In the genomic region with DNA sequence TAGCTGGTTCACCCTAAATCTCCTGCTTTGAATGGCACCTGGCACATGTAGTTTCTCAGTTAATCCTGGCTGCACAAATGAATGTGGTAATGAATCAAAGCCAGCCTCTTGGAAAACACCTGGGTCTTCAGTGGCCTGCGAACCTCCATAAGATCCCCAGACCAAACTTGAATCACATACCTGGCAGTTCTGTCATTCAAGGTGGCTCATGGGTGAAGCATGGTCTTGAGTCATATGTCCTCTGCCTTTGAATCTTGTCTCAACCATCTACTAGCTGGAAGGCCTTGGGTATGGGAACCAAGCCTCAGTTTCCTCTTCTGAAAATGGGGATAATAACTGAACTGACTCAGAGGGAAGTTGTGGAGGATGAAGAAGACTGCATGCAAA, we compare ENCODE assay signal across 23 cellular contexts.
DNase-seq lines count a peak whose midpoint lies in the region; ATAC-seq, FAIRE-seq and TF ChIP-seq lines count a peak whose summit lies in the region.
"Had no signal": no experiment of that assay in that cellular context is flagged by ENCODE, and none has a peak within 500 bp of the region (broad histone marks: within the 10 kb centered on the region; RNA-seq: fewer than 3 reads in every experiment).

No MANE protein-coding gene starts in this region.

- POLR2A ChIA-PET in A549 (lab: Yijun Ruan, JAX): no interaction called here

- H3K4me1 ChIP-seq in A549 (peaks cover 57% of the 10 kb centered on the region), foreskin keratinocyte (peaks cover 36% of the 10 kb centered on the region), mesenchymal stem cell (ENCODE audit: control insufficient read depth, insufficient read depth, low read depth, low read length) (peaks cover 14% of the 10 kb centered on the region), aorta (ENCODE audit: control insufficient read depth in 1 of 2, insufficient read depth in 2 of 2, low read length in 2 of 2) (no peaks in the 10 kb centered on the region)
- H3K4me1 ChIP-seq: BLaER1 had no signal

- H3K4ac ChIP-seq in mesenchymal stem cell (ENCODE audit: low read depth in 1 of 2, low read length in 2 of 2): peak overlapping the region in 1 of 2 experiments; percentile 60

- H3K27ac ChIP-seq in A549: peak overlapping the region; percentile 57 to 80; a peak in 5 of 6 replicates
- peak overlapping the region; percentile 34 for H3K27ac ChIP-seq in foreskin keratinocyte
- peak overlapping the region; percentile 10 for H3K27ac ChIP-seq in mesenchymal stem cell (ENCODE audit: low read length, poor library complexity, severe bottlenecking)
- H3K27ac ChIP-seq in aorta (ENCODE audit: low read depth in 1 of 2, low read length in 2 of 2): no peak overlapping the region
- H3K27ac ChIP-seq: BLaER1, RWPE1 had no signal

- no peaks in the 10 kb centered on the region for H3K27me3 Mint-ChIP-seq in chondrocyte (ENCODE audit: low read depth)
- H3K27me3 Mint-ChIP-seq: CD4-positive, CD25-positive, alpha-beta regulatory T cell had no signal

- DNase-seq in A549 (ENCODE audit: low read depth in 1 of 2, low spot score in 1 of 2) (no peak), chondrocyte (ENCODE audit: low spot score) (no peak), foreskin keratinocyte (peak; percentile 79 to 89), mesenchymal stem cell (no peak), GM12892 (ENCODE audit: insufficient read length) (no peak), aorta (no peak), NCI-H187 treated with DMSO at 0.1 percent for 48 hours (lab: John Stamatoyannopoulos, UW) (no peak)
- DNase-seq: 8988T; CD4-positive, CD25-positive, alpha-beta regulatory T cell; H7; Kasumi-1; NCI-H1105 treated with DMSO at 0.1 percent for 48 hours; NCI-H146; NCI-H2029; NCI-H2227 treated with DMSO at 0.1 percent for 48 hours; NCI-H526 treated with DMSO at 0.1 percent for 48 hours; SHP77 treated with DMSO at 0.1 percent for 48 hours had no signal

- H3K4me3 ChIP-seq in A549: no peak overlapping the region
- no peak overlapping the region for H3K4me3 ChIP-seq in mesenchymal stem cell (ENCODE audit: insufficient read depth in 1 of 2, low read depth in 1 of 2, low read length in 2 of 2)
- H3K4me3 ChIP-seq in aorta (ENCODE audit: low read length in 2 of 2): no peak overlapping the region
- H3K4me3 ChIP-seq: BLaER1, K562 had no signal

- H3K79me1 ChIP-seq in mesenchymal stem cell (replicated peaks; ENCODE audit: low read length, poor library complexity, severe bottlenecking): no peaks in the 10 kb centered on the region

- peak overlapping the region; percentile 92 for H3K27ac Mint-ChIP-seq in chondrocyte (ENCODE audit: unreplicated experiment)
- H3K27ac Mint-ChIP-seq: CD4-positive, CD25-positive, alpha-beta regulatory T cell had no signal

- H3K14ac ChIP-seq in mesenchymal stem cell (ENCODE audit: low read length in 2 of 2): no peak overlapping the region

- no peaks in the 10 kb centered on the region for H3K36me3 Mint-ChIP-seq in chondrocyte (ENCODE audit: low read depth)
- H3K36me3 Mint-ChIP-seq: CD4-positive, CD25-positive, alpha-beta regulatory T cell had no signal

- no peak for TF ChIP-seq RAD21 in A549 (conservative IDR thresholded peaks at IDR 0.05 in 1 of 2, IDR thresholded peaks at IDR 0.05 in 1 of 2)

- H4K91ac ChIP-seq in mesenchymal stem cell (ENCODE audit: low read length): no peak overlapping the region

- CTCF ChIA-PET in A549 (lab: Yijun Ruan, JAX): no interaction called here

- ATAC-seq in A549 (no peak), foreskin keratinocyte (peak; percentile 55), HG03108 (IDR thresholded peaks at IDR 0.05; ENCODE audit: unreplicated experiment) (no peak), aorta (ENCODE audit: low FRiP score) (no peak)
- ATAC-seq: K562 had no signal

- TF ChIP-seq EP300 in A549 (IDR thresholded peaks at IDR 0.05): no peak

- intact Hi-C loops in aorta (cut with DNase I): loop anchor here in 1 of 2 donors (10.0 kb wide), 1 partner anchor 598 kb away; the partner anchor contains the start of gene MN1

- H2BK120ac ChIP-seq in mesenchymal stem cell (ENCODE audit: low read depth, low read length): peak overlapping the region; percentile 71

- H3K23ac ChIP-seq in mesenchymal stem cell (ENCODE audit: low read length in 2 of 2): no peak overlapping the region

- H3K4me1 Mint-ChIP-seq in chondrocyte (ENCODE audit: low read depth): peaks cover 66% of the 10 kb centered on the region
- H3K4me1 Mint-ChIP-seq: CD4-positive, CD25-positive, alpha-beta regulatory T cell had no signal

- H2BK15ac ChIP-seq in mesenchymal stem cell (ENCODE audit: low read depth, poor library complexity, severe bottlenecking): no peak overlapping the region

- no peaks in the 10 kb centered on the region for H3K9me3 ChIP-seq in A549
- H3K9me3 ChIP-seq in mesenchymal stem cell (ENCODE audit: control insufficient read depth, low read length): no peaks in the 10 kb centered on the region
- no peaks in the 10 kb centered on the region for H3K9me3 ChIP-seq in aorta (ENCODE audit: control insufficient read depth, low read length)
- H3K9me3 ChIP-seq: BLaER1 had no signal

- no peak overlapping the region for H2AFZ ChIP-seq in mesenchymal stem cell (ENCODE audit: low read depth, low read length)

- TF ChIP-seq CTCF in A549 (IDR thresholded peaks at IDR 0.05) (no peak), chondrocyte (IDR thresholded peaks at IDR 0.05) (no peak), foreskin keratinocyte (conservative IDR thresholded peaks at IDR 0.05) (no peak)

- 80% methylated on average over 1 of the region's 1 CpG for WGBS in A549 (ENCODE audit: missing lambda C conversion rate)
- 95% methylated on average over 1 of the region's 1 CpG for WGBS in mesenchymal stem cell
- WGBS in aorta, 2 donors: 96 to 100% methylated on average over 1 of the region's 1 CpG

- no peak overlapping the region for H4K8ac ChIP-seq in mesenchymal stem cell (ENCODE audit: low read length)

- H3K4me2 ChIP-seq in A549: 0 out of 3 replicates have a peak overlapping the region, but pooled peaks have one; percentile 11
- no peak overlapping the region for H3K4me2 ChIP-seq in mesenchymal stem cell (ENCODE audit: low read length, poor library complexity, severe bottlenecking)
- H3K4me2 ChIP-seq: BLaER1 had no signal

- H3K27me3 ChIP-seq in foreskin keratinocyte: no peaks in the 10 kb centered on the region
- peaks cover 0 to 60% of the 10 kb centered on the region in 2 experiments for H3K27me3 ChIP-seq in mesenchymal stem cell (ENCODE audit: control insufficient read depth in 1 of 2, insufficient read depth in 1 of 2, low read length in 2 of 2)
- no peaks in the 10 kb centered on the region for H3K27me3 ChIP-seq in aorta (ENCODE audit: control insufficient read depth in 1 of 2, insufficient read depth in 2 of 2, low read length in 1 of 2)
- H3K27me3 ChIP-seq: BLaER1 had no signal

- no peak overlapping the region for H2BK5ac ChIP-seq in mesenchymal stem cell (ENCODE audit: low read depth, low read length, poor library complexity, severe bottlenecking)

- TF ChIP-seq POLR2A in A549 (IDR thresholded peaks at IDR 0.05; ENCODE audit: low read length) (no peak), GM12892 (IDR thresholded peaks at IDR 0.05; ENCODE audit: low read depth, low read length) (no peak)

- H3K36me3 ChIP-seq in mesenchymal stem cell (ENCODE audit: control insufficient read depth in 1 of 2, insufficient read depth in 2 of 2, low read depth in 1 of 2, low read length in 2 of 2) (no peaks in the 10 kb centered on the region), aorta (ENCODE audit: control insufficient read depth in 1 of 2, insufficient read depth in 2 of 2, low read length in 1 of 2) (no peaks in the 10 kb centered on the region)
- H3K36me3 ChIP-seq: BLaER1 had no signal

- FAIRE-seq in A549 (lab: Jason Lieb, UNC) (no peak), GM12892 (lab: Jason Lieb, UNC) (no peak)
- FAIRE-seq: GM18507, HTR-8/SVneo, K562 had no signal

- H3K9ac ChIP-seq in mesenchymal stem cell (ENCODE audit: low read length): no peak overlapping the region
- H3K9ac ChIP-seq: BLaER1 had no signal

- no peaks in the 10 kb centered on the region for H3K9me3 Mint-ChIP-seq in chondrocyte (ENCODE audit: low read depth)

- H3K4me3 Mint-ChIP-seq in chondrocyte (ENCODE audit: unreplicated experiment): no peak overlapping the region
- H3K4me3 Mint-ChIP-seq: CD4-positive, CD25-positive, alpha-beta regulatory T cell had no signal

- H3K18ac ChIP-seq in mesenchymal stem cell (ENCODE audit: low read depth in 1 of 2, low read length in 2 of 2): no peak overlapping the region

- peak overlapping the region; percentile 53 for H2AK5ac ChIP-seq in mesenchymal stem cell (ENCODE audit: low read length, severe bottlenecking)

- peak overlapping the region; percentile 15 to 67 for H2BK12ac ChIP-seq in mesenchymal stem cell (ENCODE audit: low read length in 2 of 2)

TF ChIP-seq in A549, 52 proteins besides CTCF, POLR2A, EP300 and RAD21:
- TF ChIP-seq RCOR1 (IDR thresholded peaks at IDR 0.05; ENCODE audit: low read depth, low read length) (no peak), CBX8 (IDR thresholded peaks at IDR 0.05) (no peak), CHD4 (IDR thresholded peaks at IDR 0.05; ENCODE audit: borderline replicate concordance) (no peak), HEYL (CRISPR knock-in tag; IDR thresholded peaks at IDR 0.05) (no peak), JUN (IDR thresholded peaks at IDR 0.05) (no peak), KDM5A (IDR thresholded peaks at IDR 0.05) (no peak), SMC3 (IDR thresholded peaks at IDR 0.05) (no peak), MAZ (IDR thresholded peaks at IDR 0.05; ENCODE audit: borderline replicate concordance, low read depth, low read length) (no peak), NR3C1 (IDR thresholded peaks at IDR 0.05) (no peak), SREBF2 (IDR thresholded peaks at IDR 0.05) (no peak), PHF8 (IDR thresholded peaks at IDR 0.05; ENCODE audit: borderline replicate concordance, low read depth) (no peak), KDM1A (IDR thresholded peaks at IDR 0.05; ENCODE audit: low read depth) (no peak), CHD2 (IDR thresholded peaks at IDR 0.05; ENCODE audit: low read length, partially characterized antibody) (no peak), JUNB (IDR thresholded peaks at IDR 0.05) (no peak)
- TF ChIP-seq, protein P1, sequence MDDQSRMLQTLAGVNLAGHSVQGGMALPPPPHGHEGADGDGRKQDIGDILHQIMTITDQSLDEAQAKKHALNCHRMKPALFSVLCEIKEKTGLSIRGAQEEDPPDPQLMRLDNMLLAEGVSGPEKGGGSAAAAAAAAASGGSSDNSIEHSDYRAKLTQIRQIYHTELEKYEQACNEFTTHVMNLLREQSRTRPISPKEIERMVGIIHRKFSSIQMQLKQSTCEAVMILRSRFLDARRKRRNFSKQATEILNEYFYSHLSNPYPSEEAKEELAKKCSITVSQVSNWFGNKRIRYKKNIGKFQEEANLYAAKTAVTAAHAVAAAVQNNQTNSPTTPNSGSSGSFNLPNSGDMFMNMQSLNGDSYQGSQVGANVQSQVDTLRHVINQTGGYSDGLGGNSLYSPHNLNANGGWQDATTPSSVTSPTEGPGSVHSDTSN (IDR thresholded peaks at IDR 0.05): no peak
TF ChIP-seq in A549: peak in this region for 0.

Comparison
In these comparisons a context has a peak if more than half of its experiments do, and no peak if none do; other contexts are left out.
1. DNase-seq: peak in foreskin keratinocyte (2 of 2); none in A549 (0 of 2), chondrocyte (single experiment), mesenchymal stem cell (single experiment), GM12892 (single experiment), aorta (0 of 2) and NCI-H187 treated with DMSO at 0.1 percent for 48 hours (single experiment).
2. H3K27ac ChIP-seq: peak in A549 (2 of 2), foreskin keratinocyte (single experiment) and mesenchymal stem cell (single experiment); none in aorta (0 of 2).